26 cellular contexts compared by ENCODE assay signal in the genomic region with DNA sequence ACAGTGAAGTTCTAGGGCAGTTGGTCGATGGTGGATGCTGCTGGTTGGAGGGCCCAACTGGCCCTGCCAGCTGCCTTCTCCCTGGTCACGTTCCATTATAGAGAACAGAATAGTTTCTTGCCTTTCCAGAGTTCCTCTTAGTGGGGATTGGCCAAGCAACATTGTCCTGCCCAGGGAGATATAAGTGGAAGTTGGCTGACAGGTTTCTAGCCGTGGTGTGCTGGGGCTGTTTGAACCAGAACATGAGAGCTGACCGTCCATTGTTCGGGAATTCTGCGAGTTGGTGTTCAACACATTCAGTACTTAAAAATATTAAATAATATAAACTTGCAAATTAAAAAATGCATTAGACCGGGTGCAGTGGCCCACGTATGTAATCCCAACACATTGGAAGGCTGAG.
"Had no signal": no experiment of that assay in that cellular context is flagged by ENCODE, and none has a peak within 500 bp of the region (broad histone marks: within the 10 kb centered on the region; RNA-seq: fewer than 3 reads in every experiment).

No MANE protein-coding gene starts in this region.

- H3K27me3 ChIP-seq: esophagus muscularis mucosa, gastroesophageal sphincter, hepatocyte, pancreas, right atrium auricular region, testis, tibial artery had no signal

- H3K4me1 ChIP-seq: foreskin keratinocyte, prostate gland, testis had no signal

- H3K9me3 ChIP-seq: esophagus muscularis mucosa, gastroesophageal sphincter, heart left ventricle, neutrophil, pancreas, prostate gland, right atrium auricular region, stomach, testis, tibial artery, upper lobe of left lung had no signal

- ATAC-seq: foreskin keratinocyte; gastroesophageal sphincter; heart left ventricle; left lobe of liver; naive thymus-derived CD8-positive, alpha-beta T cell; pancreas; sciatic nerve; stimulated activated effector memory CD8-positive, alpha-beta T cell treated with anti-CD3 and anti-CD28 coated beads, Interleukin-12 subunit alpha, Interleukin-12 subunit beta, amount 100 ng/mL, for 72 hours had no signal

- H3K27ac Mint-ChIP-seq: memory B cell; naive thymus-derived CD8-positive, alpha-beta T cell; stimulated activated effector memory CD8-positive, alpha-beta T cell treated with anti-CD3 and anti-CD28 coated beads, Interleukin-12 subunit alpha, Interleukin-12 subunit beta, amount 100 ng/mL, for 72 hours had no signal

- H3K36me3 Mint-ChIP-seq: memory B cell; naive thymus-derived CD8-positive, alpha-beta T cell; stimulated activated effector memory CD8-positive, alpha-beta T cell treated with anti-CD3 and anti-CD28 coated beads, Interleukin-12 subunit alpha, Interleukin-12 subunit beta, amount 100 ng/mL, for 72 hours had no signal

- H3K4me3 Mint-ChIP-seq: memory B cell; naive thymus-derived CD8-positive, alpha-beta T cell; stimulated activated effector memory CD8-positive, alpha-beta T cell treated with anti-CD3 and anti-CD28 coated beads, Interleukin-12 subunit alpha, Interleukin-12 subunit beta, amount 100 ng/mL, for 72 hours had no signal

- H3K36me3 ChIP-seq: esophagus muscularis mucosa, gastroesophageal sphincter, heart left ventricle, neutrophil, pancreas, prostate gland, right atrium auricular region, stomach, tibial artery, upper lobe of left lung had no signal

- H3K4me3 ChIP-seq: coronary artery, esophagus muscularis mucosa, gastroesophageal sphincter, heart left ventricle, hepatocyte, lung, pancreas, prostate gland, right atrium auricular region, stomach, testis, tibial artery, upper lobe of left lung had no signal

- H3K9me3 Mint-ChIP-seq: memory B cell; naive thymus-derived CD8-positive, alpha-beta T cell; stimulated activated effector memory CD8-positive, alpha-beta T cell treated with anti-CD3 and anti-CD28 coated beads, Interleukin-12 subunit alpha, Interleukin-12 subunit beta, amount 100 ng/mL, for 72 hours had no signal

- H3K27ac ChIP-seq: coronary artery, esophagus muscularis mucosa, foreskin keratinocyte, gastroesophageal sphincter, heart left ventricle, hepatocyte, neutrophil, pancreas, prostate gland, right atrium auricular region, stomach, testis, tibial artery, upper lobe of left lung had no signal

- H3K4me1 Mint-ChIP-seq: memory B cell had no signal

- DNase-seq: dermis blood vessel endothelial cell; effector memory CD4-positive, alpha-beta T cell; foreskin keratinocyte; heart left ventricle; kidney; naive thymus-derived CD8-positive, alpha-beta T cell; stimulated activated CD4-positive, alpha-beta T cell treated with anti-CD3 and anti-CD28 coated beads, Interleukin-2, amount 100 ng/mL, for 24 hours; stimulated activated CD4-positive, alpha-beta T cell treated with anti-CD3 and anti-CD28 coated beads, Interleukin-4, amount 100 ng/mL, for 24 hours; stimulated activated naive CD4-positive, alpha-beta T cell treated with Interleukin-2 at 50 U/mL for 16 hours; stomach; testis; tibial artery; upper lobe of left lung had no signal
